ENCODE assay signal across 8 cellular contexts in the genomic region with DNA sequence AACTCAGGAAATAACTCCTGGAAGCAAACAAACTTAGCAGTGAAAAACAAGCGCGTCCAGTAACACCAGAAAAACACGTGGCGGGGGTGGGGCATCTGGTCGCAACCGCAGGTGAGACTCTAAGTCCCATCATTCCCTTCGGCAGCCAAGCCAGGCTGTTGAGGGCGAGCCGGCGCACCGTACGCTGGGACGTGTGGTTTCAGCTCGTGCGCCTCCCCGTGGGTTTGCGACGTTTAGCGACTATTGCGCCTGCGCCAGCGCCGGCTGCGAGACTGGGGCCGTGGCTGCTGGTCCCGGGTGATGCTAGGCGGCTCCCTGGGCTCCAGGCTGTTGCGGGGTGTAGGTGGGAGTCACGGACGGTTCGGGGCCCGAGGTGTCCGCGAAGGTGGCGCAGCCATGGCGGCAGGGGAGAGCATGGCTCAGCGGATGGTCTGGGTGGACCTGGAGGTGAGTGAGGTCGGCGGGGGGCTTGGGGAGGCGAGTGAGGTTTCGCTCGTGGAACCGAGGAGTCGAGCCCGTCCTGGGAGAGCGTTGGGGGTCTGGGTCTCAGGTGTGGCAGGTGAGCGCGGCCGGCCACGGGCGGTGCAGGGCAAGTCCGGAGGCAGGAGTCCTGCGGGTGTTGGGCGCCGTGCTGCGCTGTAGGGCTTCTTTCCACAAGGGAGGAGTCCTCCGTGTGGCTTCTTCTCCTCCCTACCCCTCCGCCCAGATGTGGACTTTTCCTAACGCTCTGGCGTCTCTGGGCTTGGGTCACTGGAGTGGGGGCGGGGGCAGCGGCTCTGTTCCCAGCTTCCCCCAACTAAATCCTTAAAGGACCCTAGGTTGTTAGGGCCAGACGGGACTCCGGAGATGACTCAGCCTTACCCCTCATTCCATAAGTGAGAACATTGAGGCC. TPM values are rescaled to one million over a fixed set of nuclear protein-coding genes. Genes with fewer than 3 reads are reported as not detected.
DNase-seq lines count a peak whose midpoint lies in the region; ATAC-seq and TF ChIP-seq lines count a peak whose summit lies in the region.

A gene (plus strand): TSS at position 239 of the 892 bp plus-strand sequence. CDS start 62 bp downstream, at position 301.

- DNase-seq in GM13977 (ENCODE audit: low spot score) (peak; percentile 92), NCI-H1694 (lab: John Stamatoyannopoulos, UW) (peak; percentile 49), amniotic stem cell (lab: John Stamatoyannopoulos, UW) (peak; percentile 82), left cardiac atrium (peak; percentile 98), progenitor cell of endocrine pancreas (ENCODE audit: low spot score, unreplicated experiment) (peak; percentile 86), ureter (ENCODE audit: low spot score) (peak; percentile 97)

- ATAC-seq in HG02884 (IDR thresholded peaks at IDR 0.05; ENCODE audit: unreplicated experiment): peak; percentile 99
- ATAC-seq in left cardiac atrium: peak; percentile 99

- no peaks in the 10 kb centered on the region for H3K27me3 Mint-ChIP-seq in T-helper 1 cell treated with Interleukin-12 subunit alpha and Interleukin-12 subunit beta and Interleukin-4 antibody, amounts not matched to agents 30 μg/mL and 1 μg/mL, for 36 hours (ENCODE audit: low read depth)
- H3K27me3 Mint-ChIP-seq in progenitor cell of endocrine pancreas: no peaks in the 10 kb centered on the region

- peak within 1 kb of the TSS; percentile 89 for H3K27ac Mint-ChIP-seq in T-helper 1 cell treated with Interleukin-12 subunit alpha and Interleukin-12 subunit beta and Interleukin-4 antibody, amounts not matched to agents 30 μg/mL and 1 μg/mL, for 36 hours
- H3K27ac Mint-ChIP-seq in progenitor cell of endocrine pancreas: peak within 1 kb of the TSS; percentile 96

- TF ChIP-seq CTCF in GM13977 (IDR thresholded peaks at IDR 0.05; ENCODE audit: extremely low read depth, insufficient read depth, missing control alignments) (peak; percentile 20), progenitor cell of endocrine pancreas (IDR thresholded peaks at IDR 0.05; ENCODE audit: unreplicated experiment) (peak; percentile 43)

- H3K9me3 Mint-ChIP-seq in T-helper 1 cell treated with Interleukin-12 subunit alpha and Interleukin-12 subunit beta and Interleukin-4 antibody, amounts not matched to agents 30 μg/mL and 1 μg/mL, for 36 hours: no peaks in the 10 kb centered on the region
- H3K9me3 Mint-ChIP-seq in progenitor cell of endocrine pancreas (ENCODE audit: low read depth): no peaks in the 10 kb centered on the region

- intact Hi-C loops in left cardiac atrium (cut with DNase I): loop anchor here in 1 of 2 donors (2.0 to 5.0 kb wide), 2 partner anchors 39 to 92 kb away; a partner anchor contains a TSS

- H3K36me3 Mint-ChIP-seq in T-helper 1 cell treated with Interleukin-12 subunit alpha and Interleukin-12 subunit beta and Interleukin-4 antibody, amounts not matched to agents 30 μg/mL and 1 μg/mL, for 36 hours (ENCODE audit: low read depth): peaks cover 17% of the 10 kb centered on the region
- peaks cover 2% of the 10 kb centered on the region for H3K36me3 Mint-ChIP-seq in progenitor cell of endocrine pancreas (ENCODE audit: insufficient read depth)

- H3K4me3 Mint-ChIP-seq in T-helper 1 cell treated with Interleukin-12 subunit alpha and Interleukin-12 subunit beta and Interleukin-4 antibody, amounts not matched to agents 30 μg/mL and 1 μg/mL, for 36 hours: peak within 1 kb of the TSS; percentile 94
- peak within 1 kb of the TSS; percentile 96 for H3K4me3 Mint-ChIP-seq in progenitor cell of endocrine pancreas (ENCODE audit: low read depth)

- in situ Hi-C loops in GM13977 (cut with MboI; ENCODE audit: low pct_unique_long_range_greater_than_20kb, low sequenced_read_pairs, unreplicated experiment): no loop called here

- peaks cover 41% of the 10 kb centered on the region for H3K4me1 Mint-ChIP-seq in T-helper 1 cell treated with Interleukin-12 subunit alpha and Interleukin-12 subunit beta and Interleukin-4 antibody, amounts not matched to agents 30 μg/mL and 1 μg/mL, for 36 hours (ENCODE audit: low read depth)
- H3K4me1 Mint-ChIP-seq in progenitor cell of endocrine pancreas (ENCODE audit: low read depth): peaks cover 36% of the 10 kb centered on the region

RNA-seq across cellular contexts. Expression of the gene that starts here (rescaled TPM):
- total RNA-seq in left cardiac atrium (100 to 1,000 TPM in 1 of 2 donors, 10 to 100 TPM in 1; 92.7 to 112 TPM), progenitor cell of endocrine pancreas (51.3 and 54.7 TPM in 2 replicates), ureter (80.3 TPM)

Comparison
In these comparisons a context has a peak if more than half of its experiments do, and no peak if none do; other contexts are left out.
1. Peak in every context shown above with its lines: DNase-seq and ATAC-seq.